In the genomic region with DNA sequence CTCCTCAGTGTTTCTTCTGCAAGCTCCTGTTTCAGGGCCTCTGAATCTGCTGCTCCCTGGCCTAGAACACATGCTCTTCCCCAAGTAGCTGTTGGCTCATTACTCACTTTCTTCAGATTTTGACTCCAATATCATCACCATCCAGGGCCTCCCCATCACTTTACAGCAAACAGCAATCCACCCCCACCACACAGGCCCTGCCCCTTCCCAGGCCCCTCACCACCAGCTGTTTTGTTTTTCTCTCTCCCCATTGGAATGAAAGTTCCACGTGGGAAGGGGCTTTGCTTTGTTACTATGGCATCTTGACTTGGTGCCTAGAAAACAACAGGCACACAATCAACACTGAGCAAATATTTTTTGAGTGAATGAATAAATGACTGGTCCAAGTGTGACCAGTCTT, we compare ENCODE assay signal across 12 cellular contexts. TPM values are rescaled to one million over a fixed set of nuclear protein-coding genes. Genes with fewer than 3 reads are reported as not detected.
A peak's percentile ranks its signal among the peaks of the same experiment; 100 is the strongest.
DNase-seq lines count a peak whose midpoint lies in the region; ATAC-seq and TF ChIP-seq lines count a peak whose summit lies in the region.
"Had no signal": no experiment of that assay in that cellular context is flagged by ENCODE, and none has a peak within 500 bp of the region (broad histone marks: within the 10 kb centered on the region; RNA-seq: fewer than 3 reads in every experiment).

No MANE protein-coding gene starts in this region.

- H3K27me3 ChIP-seq in layer of hippocampus (ENCODE audit: control insufficient read depth, insufficient read depth, low read length) (no peaks in the 10 kb centered on the region), spleen (replicated peaks in 1 of 7) (no peaks in the 10 kb centered on the region)
- H3K27me3 ChIP-seq: SJCRH30 had no signal

- POLR2A ChIA-PET in WTC11 (lab: Charles Lee): interaction anchor here (0.5 kb wide), 1 partner anchor 57 kb away, joined by 3 read pairs; no protein-coding TSS in a partner anchor

- H3K36me3 ChIP-seq in spleen: peaks cover 0 to 10% (median 0%) of the 10 kb centered on the region in 6 donors
- H3K36me3 ChIP-seq: left ventricle myocardium inferior, SJCRH30 had no signal

- no peaks in the 10 kb centered on the region for H3K9me3 Mint-ChIP-seq in activated naive CD4-positive, alpha-beta T cell treated with anti-CD3 and anti-CD28 coated beads, Interleukin-2, amount 50 U/mL, for 24 hours
- no peaks in the 10 kb centered on the region for H3K9me3 Mint-ChIP-seq in activated naive CD4-positive, alpha-beta T cell treated with anti-CD3 and anti-CD28 coated beads for 36 hours
- no peaks in the 10 kb centered on the region for H3K9me3 Mint-ChIP-seq in WTC11

- peaks cover 80% of the 10 kb centered on the region for H3K4me1 Mint-ChIP-seq in activated naive CD4-positive, alpha-beta T cell treated with anti-CD3 and anti-CD28 coated beads, Interleukin-2, amount 50 U/mL, for 24 hours
- peaks cover 54% of the 10 kb centered on the region for H3K4me1 Mint-ChIP-seq in activated naive CD4-positive, alpha-beta T cell treated with anti-CD3 and anti-CD28 coated beads for 36 hours (ENCODE audit: low read depth)
- peaks cover 63% of the 10 kb centered on the region for H3K4me1 Mint-ChIP-seq in WTC11

- no peak for TF ChIP-seq POLR2A in spleen (IDR thresholded peaks at IDR 0.05)

- H3K27ac ChIP-seq in layer of hippocampus (ENCODE audit: low read depth, low read length) (peak overlapping the region; percentile 25), spleen (no peak overlapping the region)
- H3K27ac ChIP-seq: left ventricle myocardium inferior, SJCRH30 had no signal

- peaks cover 0 to 78% (median 38%) of the 10 kb centered on the region in 6 donors for H3K4me1 ChIP-seq in spleen
- H3K4me1 ChIP-seq: SJCRH30 had no signal

- ATAC-seq in WTC11: no peak
- ATAC-seq in GM21360 (IDR thresholded peaks at IDR 0.05; ENCODE audit: unreplicated experiment): no peak

- no peaks in the 10 kb centered on the region for H3K27me3 Mint-ChIP-seq in activated naive CD4-positive, alpha-beta T cell treated with anti-CD3 and anti-CD28 coated beads, Interleukin-2, amount 50 U/mL, for 24 hours
- no peaks in the 10 kb centered on the region for H3K27me3 Mint-ChIP-seq in activated naive CD4-positive, alpha-beta T cell treated with anti-CD3 and anti-CD28 coated beads for 36 hours (ENCODE audit: low read depth)
- H3K27me3 Mint-ChIP-seq in WTC11 (ENCODE audit: low read depth): no peaks in the 10 kb centered on the region

- H3K4me3 ChIP-seq in spleen: no peak overlapping the region
- H3K4me3 ChIP-seq: left ventricle myocardium inferior, SJCRH30 had no signal

- intact Hi-C loops in activated naive CD4-positive, alpha-beta T cell treated with anti-CD3 and anti-CD28 coated beads for 36 hours (cut with micrococcal nuclease): loop anchor here (5.0 kb wide), 1 partner anchor 1163 kb away; the partner anchor contains the start of gene PSMD7
- intact Hi-C loops in spleen (cut with DNase I; ENCODE audit: low total_unique reads): loop anchor here (10.0 kb wide), 2 partner anchors 94 to 164 kb away; partner anchors contain the start of genes ADAT1 and TMEM231

- peaks cover 3% of the 10 kb centered on the region for H3K36me3 Mint-ChIP-seq in activated naive CD4-positive, alpha-beta T cell treated with anti-CD3 and anti-CD28 coated beads, Interleukin-2, amount 50 U/mL, for 24 hours
- peaks cover 4% of the 10 kb centered on the region for H3K36me3 Mint-ChIP-seq in activated naive CD4-positive, alpha-beta T cell treated with anti-CD3 and anti-CD28 coated beads for 36 hours (ENCODE audit: low read depth)
- peaks cover 4% of the 10 kb centered on the region for H3K36me3 Mint-ChIP-seq in WTC11

- CTCF ChIA-PET in activated naive CD4-positive, alpha-beta T cell treated with anti-CD3 and anti-CD28 coated beads for 36 hours (lab: Charles Lee): interaction anchor here (0.7 kb wide), 1 partner anchor 127 kb away, joined by 3 read pairs; no protein-coding TSS in a partner anchor
- CTCF ChIA-PET in WTC11 (lab: Charles Lee): interaction anchor here (0.8 kb wide), 1 partner anchor 57 kb away, joined by 4 read pairs; no protein-coding TSS in a partner anchor

- peak overlapping the region; percentile 28 for H3K4me3 Mint-ChIP-seq in activated naive CD4-positive, alpha-beta T cell treated with anti-CD3 and anti-CD28 coated beads, Interleukin-2, amount 50 U/mL, for 24 hours
- H3K4me3 Mint-ChIP-seq in activated naive CD4-positive, alpha-beta T cell treated with anti-CD3 and anti-CD28 coated beads for 36 hours: no peak overlapping the region
- H3K4me3 Mint-ChIP-seq in WTC11: no peak overlapping the region

- WGBS in spleen, 5 donors: 58 to 70% (median 67%) methylated on average over 1 of the region's 1 CpG

- no peaks in the 10 kb centered on the region for H3K9me3 ChIP-seq in spleen
- H3K9me3 ChIP-seq: left ventricle myocardium inferior, SJCRH30 had no signal

- DNase-seq in activated naive CD4-positive, alpha-beta T cell treated with anti-CD3 and anti-CD28 coated beads for 36 hours: no peak
- no peak for DNase-seq in WTC11 (ENCODE audit: low spot score)
- peak; percentile 40 for DNase-seq in spleen
- no peak for DNase-seq in GM19238 (ENCODE audit: insufficient read length, low spot score)
- DNase-seq in NCI-H1694 treated with DMSO at 0.1 percent for 48 hours (lab: John Stamatoyannopoulos, UW): no peak
- DNase-seq: IMR-90, left ventricle myocardium inferior, NCI-H1105, SJCRH30 had no signal

- TF ChIP-seq CTCF in WTC11 (IDR thresholded peaks at IDR 0.05) (no peak), spleen (IDR thresholded peaks at IDR 0.05 in 8 of 11, conservative IDR thresholded peaks at IDR 0.05 in 3 of 11) (no peak)

- peak overlapping the region; percentile 52 for H3K27ac Mint-ChIP-seq in activated naive CD4-positive, alpha-beta T cell treated with anti-CD3 and anti-CD28 coated beads, Interleukin-2, amount 50 U/mL, for 24 hours
- no peak overlapping the region for H3K27ac Mint-ChIP-seq in activated naive CD4-positive, alpha-beta T cell treated with anti-CD3 and anti-CD28 coated beads for 36 hours
- H3K27ac Mint-ChIP-seq in WTC11: peak overlapping the region; percentile 94

TF ChIP-seq in WTC11, 78 proteins besides CTCF, POLR2A, EP300 and RAD21 (continues in another document):
- TF ChIP-seq TP53 (CRISPR knock-in tag; IDR thresholded peaks at IDR 0.05) (no peak), ATF6 (CRISPR knock-in tag; IDR thresholded peaks at IDR 0.05) (no peak), NFATC4 (CRISPR knock-in tag; IDR thresholded peaks at IDR 0.05) (no peak), ZNF671 (CRISPR knock-in tag; IDR thresholded peaks at IDR 0.05) (no peak), EMX1 (CRISPR knock-in tag; IDR thresholded peaks at IDR 0.05) (no peak)
- TF ChIP-seq, protein P1, sequence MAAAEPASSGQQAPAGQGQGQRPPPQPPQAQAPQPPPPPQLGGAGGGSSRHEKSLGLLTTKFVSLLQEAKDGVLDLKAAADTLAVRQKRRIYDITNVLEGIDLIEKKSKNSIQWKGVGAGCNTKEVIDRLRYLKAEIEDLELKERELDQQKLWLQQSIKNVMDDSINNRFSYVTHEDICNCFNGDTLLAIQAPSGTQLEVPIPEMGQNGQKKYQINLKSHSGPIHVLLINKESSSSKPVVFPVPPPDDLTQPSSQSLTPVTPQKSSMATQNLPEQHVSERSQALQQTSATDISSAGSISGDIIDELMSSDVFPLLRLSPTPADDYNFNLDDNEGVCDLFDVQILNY (CRISPR knock-in tag; IDR thresholded peaks at IDR 0.05): no peak

RNA-seq across cellular contexts. Expression of gene TMEM170A, which starts 4.0 kb away (rescaled TPM):
- total RNA-seq in activated naive CD4-positive, alpha-beta T cell treated with anti-CD3 and anti-CD28 coated beads for 36 hours: 10 to 100 TPM; 18.8 to 19.0 TPM
- total RNA-seq in WTC11 (2021): 45.6 to 53.4 TPM (median 52.0 TPM) in 3 replicates
- 10 to 100 TPM; 26.3 to 54.0 (median 34.2) TPM for total RNA-seq in spleen
- polyA plus RNA-seq in spleen: 10 to 100 TPM in 1 of 3 donors, 1 to 10 TPM in 2; 6.1 to 12.0 (median 6.4) TPM

RNA-seq across cellular contexts. Expression of gene CFDP1, which starts 27.1 kb away (rescaled TPM):
- total RNA-seq in activated naive CD4-positive, alpha-beta T cell treated with anti-CD3 and anti-CD28 coated beads for 36 hours: 10 to 100 TPM; 37.2 to 44.1 TPM
- 79.2 to 102 TPM (median 98.0 TPM) in 3 replicates for total RNA-seq in WTC11 (2021)
- 100 to 1,000 TPM in 6 of 7 donors, 10 to 100 TPM in 1; 56.1 to 153 (median 108) TPM for total RNA-seq in spleen
- 100 to 1,000 TPM; 101 to 222 (median 108) TPM for polyA plus RNA-seq in spleen

RNA-seq across cellular contexts. Expression of gene CHST6, which starts 34.8 kb away (rescaled TPM):
- not detected for total RNA-seq in activated naive CD4-positive, alpha-beta T cell treated with anti-CD3 and anti-CD28 coated beads for 36 hours
- 20.2 to 23.2 TPM (median 23.1 TPM) in 3 replicates for total RNA-seq in WTC11 (2021)
- under 1 TPM in 6 of 7 donors, not detected in 1; 0.17 to 0.66 (median 0.26) TPM for total RNA-seq in spleen
- under 1 TPM; under 0.01 to 0.06 (median 0.02) TPM for polyA plus RNA-seq in spleen
- total RNA-seq: SJCRH30 had no signal

Comparison
In these comparisons a context has a peak if more than half of its experiments do, and no peak if none do; other contexts are left out.
1. RNA of gene CHST6, which starts 34.8 kb away (total RNA-seq): 20.2 to 23.2 TPM in WTC11; 0.17 to 0.66 TPM in spleen and not detected in activated naive CD4-positive, alpha-beta T cell treated with anti-CD3 and anti-CD28 coated beads for 36 hours; every median in the first group is over 10 times any median in the second.